8 cellular contexts compared by ENCODE assay signal in genomic region chr2:171521361-171522056, GRCh38. TPM values are rescaled to one million over a fixed set of nuclear protein-coding genes. Genes with fewer than 3 reads are reported as not detected.
A peak's percentile ranks its signal among the peaks of the same experiment; 100 is the strongest.
DNase-seq lines count a peak whose midpoint lies in the region; ATAC-seq and TF ChIP-seq lines count a peak whose summit lies in the region.

No MANE protein-coding gene starts in this region.

- H3K4me2 ChIP-seq in GM23338 (peak overlapping the region; percentile 90), smooth muscle cell (peak overlapping the region; percentile 99)

- TF ChIP-seq CTCF in GM23338 (conservative IDR thresholded peaks at IDR 0.05; ENCODE audit: low read depth in 2 of 2) = no peak
- TF ChIP-seq CTCF in WTC11 (IDR thresholded peaks at IDR 0.05) = no peak
- TF ChIP-seq CTCF in smooth muscle cell (IDR thresholded peaks at IDR 0.05; ENCODE audit: borderline replicate concordance, insufficient read depth, poor library complexity, severe bottlenecking) = no peak

- H3K9ac ChIP-seq in smooth muscle cell (ENCODE audit: low read depth) = no peak overlapping the region

- DNase-seq in GM23338 (ENCODE audit: low spot score) = no peak
- DNase-seq in WTC11 (ENCODE audit: low spot score) = no peak
- DNase-seq in hepatic stellate cell (ENCODE audit: low spot score) = peak; percentile 17
- DNase-seq in smooth muscle cell (lab: John Stamatoyannopoulos, UW; ENCODE audit: unreplicated experiment) = no peak
- no peak for DNase-seq in effector memory CD4-positive, alpha-beta T cell
- DNase-seq in GM19240 (ENCODE audit: insufficient read length, low spot score) = no peak
- no peak for DNase-seq in islet precursor cell

- peak overlapping the region; percentile 97 for H3K4me3 ChIP-seq in GM23338
- peak overlapping the region; percentile 88 for H3K4me3 ChIP-seq in smooth muscle cell
- no peak overlapping the region for H3K4me3 ChIP-seq in effector memory CD4-positive, alpha-beta T cell (ENCODE audit: insufficient read depth, low read depth, low read length, poor library complexity, severe bottlenecking)

- H2AFZ ChIP-seq in GM23338 = peak overlapping the region; percentile 91
- peak overlapping the region; percentile 92 for H2AFZ ChIP-seq in smooth muscle cell (ENCODE audit: low read depth)

- H3K4me3 Mint-ChIP-seq in GM23338 = peak overlapping the region; percentile 96
- H3K4me3 Mint-ChIP-seq in WTC11 = peak overlapping the region; percentile 90

- H3K36me3 ChIP-seq in GM23338 (ENCODE audit: insufficient read depth) = no peaks in the 10 kb centered on the region
- H3K36me3 ChIP-seq in smooth muscle cell (ENCODE audit: low read depth) = no peaks in the 10 kb centered on the region
- no peaks in the 10 kb centered on the region for H3K36me3 ChIP-seq in effector memory CD4-positive, alpha-beta T cell (ENCODE audit: control insufficient read depth, insufficient read depth, low read length)

- peaks cover 18% of the 10 kb centered on the region for H3K4me1 ChIP-seq in GM23338 (ENCODE audit: insufficient read depth)
- no peaks in the 10 kb centered on the region for H3K4me1 ChIP-seq in smooth muscle cell (ENCODE audit: low read depth)
- peaks cover 8% of the 10 kb centered on the region for H3K4me1 ChIP-seq in effector memory CD4-positive, alpha-beta T cell (ENCODE audit: control insufficient read depth, insufficient read depth, low read length, poor library complexity, severe bottlenecking)

- WGBS in smooth muscle cell (ENCODE audit: low lambda C conversion rate) = 87% methylated on average over 5 of the region's 5 CpGs

- POLR2A ChIA-PET in WTC11 (lab: Charles Lee) = interaction anchor here (0.6 to 1.5 kb wide), 6 partner anchors 10 to 650 kb away, joined by 3 to 4 read pairs (median 4); no protein-coding TSS in a partner anchor

- H3K27ac ChIP-seq in GM23338 (ENCODE audit: low read depth) (peak overlapping the region; percentile 80), smooth muscle cell (ENCODE audit: low read depth) (peak overlapping the region; percentile 17)
- H3K27ac ChIP-seq in effector memory CD4-positive, alpha-beta T cell (ENCODE audit: insufficient read depth, low read length, poor library complexity, severe bottlenecking) = no peak overlapping the region

- H3K79me2 ChIP-seq in GM23338 (replicated peaks; ENCODE audit: insufficient read depth) (peaks cover 23% of the 10 kb centered on the region), smooth muscle cell (ENCODE audit: low read depth) (peaks cover 19% of the 10 kb centered on the region)

- H3K27me3 Mint-ChIP-seq in GM23338 (ENCODE audit: insufficient read depth, low read depth, poor library complexity) (peaks cover 13% of the 10 kb centered on the region), WTC11 (ENCODE audit: low read depth) (no peaks in the 10 kb centered on the region; the same call in 1 of the 2 replicates)

- H3K27ac Mint-ChIP-seq in GM23338 (no peak overlapping the region), WTC11 (peak overlapping the region; percentile 40; the same call in 1 of the 2 replicates)

- H3K9me2 ChIP-seq in GM23338 (ENCODE audit: insufficient read depth) = peaks cover under 1% of the 10 kb centered on the region; the same call in 1 of the 2 replicates

- H3K9me3 Mint-ChIP-seq in GM23338 = no peaks in the 10 kb centered on the region; the same call in 2 of the 3 replicates
- peaks cover 4% of the 10 kb centered on the region; the same call in 1 of the 2 replicates for H3K9me3 Mint-ChIP-seq in WTC11

- H3K9me3 ChIP-seq in smooth muscle cell (replicated peaks; ENCODE audit: low read depth) = no peaks in the 10 kb centered on the region
- no peaks in the 10 kb centered on the region for H3K9me3 ChIP-seq in effector memory CD4-positive, alpha-beta T cell (ENCODE audit: control insufficient read depth, low read length)

- H3K4me1 Mint-ChIP-seq in GM23338 = peaks cover 30% of the 10 kb centered on the region
- peaks cover 25% of the 10 kb centered on the region for H3K4me1 Mint-ChIP-seq in WTC11

- ATAC-seq in GM23338 = no peak
- ATAC-seq in WTC11 = no peak
- ATAC-seq in GM21529 (IDR thresholded peaks at IDR 0.05; ENCODE audit: unreplicated experiment) = no peak

- CTCF ChIA-PET in WTC11 (lab: Charles Lee) = interaction anchor here (1.1 to 1.5 kb wide), 3 partner anchors 8 to 21 kb away, joined by 4 to 5 read pairs (median 5); no protein-coding TSS in a partner anchor

- H3K27me3 ChIP-seq in GM23338 (ENCODE audit: insufficient read depth) = no peaks in the 10 kb centered on the region
- H3K27me3 ChIP-seq in smooth muscle cell (ENCODE audit: low read depth) = no peaks in the 10 kb centered on the region
- peaks cover 4% of the 10 kb centered on the region for H3K27me3 ChIP-seq in effector memory CD4-positive, alpha-beta T cell (replicated peaks; ENCODE audit: control insufficient read depth, insufficient read depth, low read length, poor library complexity, severe bottlenecking)

- H3F3A ChIP-seq in GM23338 (replicated peaks; ENCODE audit: low read depth) = 0 out of 2 replicates have a peak, but pooled peaks cover 3% of the 10 kb centered on the region
- no peaks in the 10 kb centered on the region for H3F3A ChIP-seq in smooth muscle cell (ENCODE audit: low read depth)

- H3K36me3 Mint-ChIP-seq in GM23338 (ENCODE audit: low read depth) (no peaks in the 10 kb centered on the region; the same call in 2 of the 3 replicates), WTC11 (no peaks in the 10 kb centered on the region; the same call in 1 of the 2 replicates)

- H4K20me1 ChIP-seq in GM23338 (replicated peaks; ENCODE audit: insufficient read depth) (no peaks in the 10 kb centered on the region), smooth muscle cell (ENCODE audit: low read depth) (peaks cover 5% of the 10 kb centered on the region)

TF ChIP-seq in GM23338, 12 proteins besides CTCF, POLR2A, EP300 and RAD21:
- TF ChIP-seq EZH2 (IDR thresholded peaks at IDR 0.05; ENCODE audit: low read depth, unreplicated experiment) (no peak), JUNB (IDR thresholded peaks at IDR 0.05; ENCODE audit: unreplicated experiment) (no peak), REST (IDR thresholded peaks at IDR 0.05; ENCODE audit: unreplicated experiment) (no peak)

TF ChIP-seq in WTC11, 78 proteins besides CTCF, POLR2A, EP300 and RAD21 (continues in another document):
- no peak for TF ChIP-seq CDX4 (CRISPR knock-in tag; IDR thresholded peaks at IDR 0.05; ENCODE audit: borderline replicate concordance)
- TF ChIP-seq SP1 (CRISPR knock-in tag; conservative IDR thresholded peaks at IDR 0.05) = no peak
- TF ChIP-seq ATF6 (CRISPR knock-in tag; IDR thresholded peaks at IDR 0.05) = no peak
- TF ChIP-seq STAT6 (CRISPR knock-in tag; conservative IDR thresholded peaks at IDR 0.05; ENCODE audit: low read depth) = no peak

RNA-seq across cellular contexts. Expression of gene CYBRD1, which starts 0.8 kb away (rescaled TPM):
- total RNA-seq in GM23338 (2014; rRNA removed; shearing (Covaris generic)) = 5.3 and 8.2 TPM in 2 replicates
- polyA plus RNA-seq in GM23338 (2016; fragmentation: Nextera tagmentation; extraction: Ambion mirVana) (3.4 and 3.7 TPM in 2 replicates), smooth muscle cell (33.3 and 41.3 TPM in 2 replicates)
- total RNA-seq in WTC11 (2021) (5.9 to 7.9 TPM (median 7.2 TPM) in 3 replicates), smooth muscle cell (61.5 and 77.8 TPM in 2 replicates)
